Comparison of ENCODE assay signal across 13 cellular contexts in genomic region chr15:53522878-53523455, GRCh38.
DNase-seq lines count a peak whose midpoint lies in the region; ATAC-seq and TF ChIP-seq lines count a peak whose summit lies in the region.
"Had no signal": no experiment of that assay in that cellular context is flagged by ENCODE, and none has a peak within 500 bp of the region (broad histone marks: within the 10 kb centered on the region; RNA-seq: fewer than 3 reads in every experiment).

No MANE protein-coding gene starts in this region.

- H3K36me3 ChIP-seq in prostate gland (no peaks in the 10 kb centered on the region), vagina (no peaks in the 10 kb centered on the region)
- H3K36me3 ChIP-seq: thoracic aorta had no signal

- H3K27ac ChIP-seq in prostate gland (no peak overlapping the region), vagina (no peak overlapping the region)
- H3K27ac ChIP-seq: thoracic aorta had no signal

- no peaks in the 10 kb centered on the region for H3K27me3 ChIP-seq in prostate gland (replicated peaks; ENCODE audit: insufficient read depth)
- H3K27me3 ChIP-seq in vagina: no peaks in the 10 kb centered on the region

- H3K9me3 ChIP-seq in prostate gland: no peaks in the 10 kb centered on the region
- no peaks in the 10 kb centered on the region for H3K9me3 ChIP-seq in vagina
- H3K9me3 ChIP-seq: thoracic aorta had no signal

- DNase-seq in NCI-H2107 treated with DMSO at 0.1 percent for 48 hours (lab: John Stamatoyannopoulos, UW; ENCODE audit: unreplicated experiment): peak; percentile 53
- DNase-seq in NCI-H2107 (lab: John Stamatoyannopoulos, UW): no peak
- peak; percentile 54 for DNase-seq in NCI-H2029 treated with DMSO at 0.1 percent for 48 hours (lab: John Stamatoyannopoulos, UW)
- peak; percentile 58 for DNase-seq in SHP77 treated with DMSO at 0.1 percent for 48 hours (lab: John Stamatoyannopoulos, UW)
- peak; percentile 15 for DNase-seq in prostate gland (ENCODE audit: low spot score)
- DNase-seq in vagina (ENCODE audit: extremely low spot score in 2 of 2): no peak
- no peak for DNase-seq in NCI-H1436 (lab: John Stamatoyannopoulos, UW)
- DNase-seq: DND-41, erythroblast, NCI-H748 treated with DMSO at 0.1 percent for 48 hours had no signal

- H3K4me1 ChIP-seq in prostate gland (replicated peaks) (no peaks in the 10 kb centered on the region), vagina (no peaks in the 10 kb centered on the region)

- H3K4me3 ChIP-seq in prostate gland: no peak overlapping the region
- no peak overlapping the region for H3K4me3 ChIP-seq in vagina
- H3K4me3 ChIP-seq: lung, thoracic aorta had no signal

- WGBS in prostate gland: 8% methylated on average over 3 of the region's 3 CpGs

- TF ChIP-seq POLR2A in prostate gland (IDR thresholded peaks at IDR 0.05) (no peak), vagina (IDR thresholded peaks at IDR 0.05) (no peak)

- intact Hi-C loops in prostate gland (cut with DNase I) (no loop called here), vagina (cut with DNase I) (no loop called here)

- TF ChIP-seq CTCF in prostate gland (IDR thresholded peaks at IDR 0.05): no peak
- no peak for TF ChIP-seq CTCF in vagina (IDR thresholded peaks at IDR 0.05)

- ATAC-seq in HG03571 (IDR thresholded peaks at IDR 0.05; ENCODE audit: unreplicated experiment): no peak

Comparison
In these comparisons a context has a peak if more than half of its experiments do, and no peak if none do; other contexts are left out.
1. DNase-seq: peak in NCI-H2107 treated with DMSO at 0.1 percent for 48 hours (single experiment), NCI-H2029 treated with DMSO at 0.1 percent for 48 hours (single experiment), SHP77 treated with DMSO at 0.1 percent for 48 hours (single experiment) and prostate gland (single experiment); none in NCI-H2107 (single experiment), vagina (0 of 2) and NCI-H1436 (single experiment).